Comparison of ENCODE assay signal across 26 cellular contexts in genomic region chr12:118428643-118429042, GRCh38. TPM values are rescaled to one million over a fixed set of nuclear protein-coding genes. Genes with fewer than 3 reads are reported as not detected.
A peak's percentile ranks its signal among the peaks of the same experiment; 100 is the strongest.
DNase-seq lines count a peak whose midpoint lies in the region; ATAC-seq, FAIRE-seq and TF ChIP-seq lines count a peak whose summit lies in the region.
"Had no signal": no experiment of that assay in that cellular context is flagged by ENCODE, and none has a peak within 500 bp of the region (broad histone marks: within the 10 kb centered on the region; RNA-seq: fewer than 3 reads in every experiment).

No MANE protein-coding gene starts in this region.

- H3K36me3 ChIP-seq in GM12878 (ENCODE audit: control insufficient read depth in 2 of 2, insufficient read depth in 2 of 2, low read length in 1 of 2), result no peaks in the 10 kb centered on the region
- H3K36me3 ChIP-seq in K562 (ENCODE audit: control insufficient read depth, insufficient read depth, low read length), result no peaks in the 10 kb centered on the region
- H3K36me3 ChIP-seq: BE2C, BLaER1 had no signal

- H3K4me1 Mint-ChIP-seq in activated T-helper 17 cell treated with anti-CD3 and anti-CD28 coated beads, Interleukin-2, amount 50 U/mL, for 72 hours, result no peaks in the 10 kb centered on the region
- H3K4me1 Mint-ChIP-seq: CD14-positive monocyte had no signal

- no TSS peak for BruUV-seq in GM12878 (replicated peaks; lab: Mats Ljungman, UMichigan)
- BruUV-seq in K562 (replicated peaks; lab: Mats Ljungman, UMichigan), result no TSS peak

- H3K4me3 ChIP-seq in GM12878, result no peak overlapping the region
- no peak overlapping the region for H3K4me3 ChIP-seq in K562
- H3K4me3 ChIP-seq in fibroblast of villous mesenchyme (ENCODE audit: low read depth, low read length), result no peak overlapping the region
- H3K4me3 ChIP-seq: BLaER1 had no signal

- no peaks in the 10 kb centered on the region for H4K20me1 ChIP-seq in GM12878 (ENCODE audit: control insufficient read depth, insufficient read depth)
- no peaks in the 10 kb centered on the region for H4K20me1 ChIP-seq in K562 (replicated peaks; ENCODE audit: control insufficient read depth, insufficient read depth, low read length)
- H4K20me1 ChIP-seq: BLaER1 had no signal

- H2AFZ ChIP-seq in GM12878 (ENCODE audit: control insufficient read depth, low read depth, low read length), result no peak overlapping the region
- no peak overlapping the region for H2AFZ ChIP-seq in K562 (ENCODE audit: low read depth, low read length)

- no peak overlapping the region for H3K4me3 Mint-ChIP-seq in activated T-helper 17 cell treated with anti-CD3 and anti-CD28 coated beads, Interleukin-2, amount 50 U/mL, for 72 hours
- H3K4me3 Mint-ChIP-seq: CD14-positive monocyte; CD4-positive, CD25-positive, alpha-beta regulatory T cell; CD8-positive, alpha-beta memory T cell had no signal

- no peak overlapping the region for H3K27ac ChIP-seq in GM12878 (ENCODE audit: control insufficient read depth, insufficient read depth)
- H3K27ac ChIP-seq in K562 (ENCODE audit: extremely low read depth, low read depth, low read length), result no peak overlapping the region
- H3K27ac ChIP-seq: BLaER1 had no signal

- H3K9me1 ChIP-seq in K562 (ENCODE audit: control insufficient read depth, insufficient read depth, low read length), result no peaks in the 10 kb centered on the region

- TF ChIP-seq RAD21 in GM12878 (IDR thresholded peaks at IDR 0.05; ENCODE audit: insufficient read depth, low read depth, low read length) (no peak), K562 (CRISPR knock-in tag; conservative IDR thresholded peaks at IDR 0.05 in 1 of 2, IDR thresholded peaks at IDR 0.05 in 1 of 2) (no peak)

- H3K9me3 Mint-ChIP-seq in activated T-helper 17 cell treated with anti-CD3 and anti-CD28 coated beads, Interleukin-2, amount 50 U/mL, for 72 hours, result no peaks in the 10 kb centered on the region
- H3K9me3 Mint-ChIP-seq: CD4-positive, alpha-beta memory T cell; CD4-positive, CD25-positive, alpha-beta regulatory T cell; CD8-positive, alpha-beta memory T cell had no signal

- TF ChIP-seq POLR2A in GM12878 (IDR thresholded peaks at IDR 0.05; ENCODE audit: low read depth, low read length), result no peak
- TF ChIP-seq POLR2A in K562 (conservative IDR thresholded peaks at IDR 0.05), result no peak

- no peak overlapping the region for H3K4me2 ChIP-seq in GM12878 (ENCODE audit: control insufficient read depth, insufficient read depth)
- H3K4me2 ChIP-seq in K562 (ENCODE audit: insufficient read depth, low read length), result no peak overlapping the region
- H3K4me2 ChIP-seq: BLaER1 had no signal

- in situ Hi-C loops in GM12878 (cut with MboI) (no loop called here), K562 (cut with MboI) (no loop called here)

- intact Hi-C loops in GM12878 (cut with micrococcal nuclease; ENCODE audit: unreplicated experiment), result no loop called here
- intact Hi-C loops in K562 (cut with micrococcal nuclease), result no loop called here

- H3K9me3 ChIP-seq in GM12878 (replicated peaks; ENCODE audit: control insufficient read depth, insufficient read depth, low read length) (no peaks in the 10 kb centered on the region; the same call in 2 of the 3 replicates), K562 (replicated peaks; ENCODE audit: control insufficient read depth, insufficient read depth, low read depth, low read length) (no peaks in the 10 kb centered on the region)
- H3K9me3 ChIP-seq: BE2C, BLaER1 had no signal

- H3K27me3 Mint-ChIP-seq in activated T-helper 17 cell treated with anti-CD3 and anti-CD28 coated beads, Interleukin-2, amount 50 U/mL, for 72 hours, result no peaks in the 10 kb centered on the region
- H3K27me3 Mint-ChIP-seq: CD4-positive, alpha-beta memory T cell; CD4-positive, CD25-positive, alpha-beta regulatory T cell; CD8-positive, alpha-beta memory T cell had no signal

- H3K79me2 ChIP-seq in GM12878 (ENCODE audit: control insufficient read depth, insufficient read depth, low read length) (no peaks in the 10 kb centered on the region), K562 (ENCODE audit: control insufficient read depth, insufficient read depth, low read length) (no peaks in the 10 kb centered on the region)

- RAD21 ChIA-PET in GM12878 (lab: Charles Lee; ENCODE audit: unreplicated experiment), result no interaction called here

- H3K27me3 ChIP-seq in GM12878 (replicated peaks in 1 of 2; ENCODE audit: control insufficient read depth in 2 of 2, insufficient read depth in 2 of 2, low read length in 1 of 2) (no peaks in the 10 kb centered on the region), K562 (ENCODE audit: control insufficient read depth in 2 of 2, insufficient read depth in 2 of 2, low read length in 2 of 2) (no peaks in the 10 kb centered on the region)
- H3K27me3 ChIP-seq: BLaER1 had no signal

- DNase-seq in GM12878 (ENCODE audit: low read depth, low spot score) (no peak), K562 (ENCODE audit: extremely low read depth in 1 of 4, low spot score in 3 of 4) (no peak), fibroblast of villous mesenchyme (ENCODE audit: low read depth) (peak; percentile 69), NCI-H2196 (lab: John Stamatoyannopoulos, UW; ENCODE audit: unreplicated experiment) (no peak)
- DNase-seq: 8988T; ACHN; BE2C; C1 segment of cervical spinal cord; CD4-positive, alpha-beta memory T cell; CD4-positive, CD25-positive, alpha-beta regulatory T cell; CD8-positive, alpha-beta memory T cell; COR-L47; DMS 273 treated with DMSO at 0.1 percent for 48 hours; DMS153; DMS53; DMS79; DND-41; EL; GDM1 had no signal

- CTCF ChIA-PET in GM12878 (lab: Yijun Ruan, JAX) (no interaction called here), K562 (lab: Yijun Ruan, JAX; ENCODE audit: low intra/inter-chr PET ratio) (no interaction called here)

- no peak for ATAC-seq in GM12878
- no peak for ATAC-seq in K562
- no peak for ATAC-seq in activated T-helper 17 cell treated with anti-CD3 and anti-CD28 coated beads, Interleukin-2, amount 50 U/mL, for 72 hours (replicated peaks)
- ATAC-seq in HG02798 (IDR thresholded peaks at IDR 0.05; ENCODE audit: poor library complexity, unreplicated experiment), result no peak

- no peaks in the 10 kb centered on the region for H3K4me1 ChIP-seq in GM12878 (ENCODE audit: control insufficient read depth, insufficient read depth, low read length)
- H3K4me1 ChIP-seq in K562 (replicated peaks in 1 of 2; ENCODE audit: control insufficient read depth in 2 of 2, insufficient read depth in 2 of 2, low read length in 2 of 2), result peaks cover 0 to 5% of the 10 kb centered on the region in 2 experiments; a peak in 2 of 5 replicates
- H3K4me1 ChIP-seq: BE2C had no signal

- POLR2A ChIA-PET in GM12878 (lab: Charles Lee), result no interaction called here
- POLR2A ChIA-PET in K562 (lab: Yijun Ruan, JAX), result no interaction called here

- SMC1A ChIA-PET in GM12878 (lab: Charles Lee; ENCODE audit: uncharacterized antibody, unreplicated experiment), result no interaction called here

- TF ChIP-seq EP300 in GM12878 (IDR thresholded peaks at IDR 0.05; ENCODE audit: borderline replicate concordance in 1 of 2, control insufficient read depth in 1 of 2, low read depth in 2 of 2, low read length in 2 of 2), result no peak
- TF ChIP-seq EP300 in K562 (IDR thresholded peaks at IDR 0.05; ENCODE audit: low read length), result no peak

- WGBS in GM12878 (ENCODE audit: insufficient coverage, insufficient replicate concordance, low lambda C conversion rate, missing lambda C conversion rate), result 20% methylated on average over 3 of the region's 3 CpGs
- 2% methylated on average over 3 of the region's 3 CpGs for WGBS in K562 (ENCODE audit: insufficient coverage, low coverage, missing lambda C conversion rate)

- no peak overlapping the region for H3K27ac Mint-ChIP-seq in activated T-helper 17 cell treated with anti-CD3 and anti-CD28 coated beads, Interleukin-2, amount 50 U/mL, for 72 hours
- H3K27ac Mint-ChIP-seq: CD4-positive, alpha-beta memory T cell; CD4-positive, CD25-positive, alpha-beta regulatory T cell; CD8-positive, alpha-beta memory T cell had no signal

- H3K9ac ChIP-seq in GM12878 (ENCODE audit: control insufficient read depth, insufficient read depth, low read length), result no peak overlapping the region
- no peak overlapping the region for H3K9ac ChIP-seq in K562 (ENCODE audit: insufficient read depth in 1 of 2, low read depth in 2 of 2, low read length in 2 of 2)
- H3K9ac ChIP-seq: BLaER1 had no signal

- no peaks in the 10 kb centered on the region for H3K36me3 Mint-ChIP-seq in activated T-helper 17 cell treated with anti-CD3 and anti-CD28 coated beads, Interleukin-2, amount 50 U/mL, for 72 hours (ENCODE audit: low read depth)
- H3K36me3 Mint-ChIP-seq: CD14-positive monocyte had no signal

- TF ChIP-seq CTCF in GM12878 (IDR thresholded peaks at IDR 0.05 in 2 of 3, conservative IDR thresholded peaks at IDR 0.05 in 1 of 3; ENCODE audit: control insufficient read depth in 2 of 3, extremely low read depth in 1 of 3, insufficient read depth in 1 of 3, low read depth in 3 of 3, low read length in 3 of 3) (no peak), K562 (IDR thresholded peaks at IDR 0.05 in 2 of 3, conservative IDR thresholded peaks at IDR 0.05 in 1 of 3; ENCODE audit: insufficient read depth in 2 of 3, low read depth in 1 of 3, low read length in 3 of 3) (no peak), fibroblast of villous mesenchyme (IDR thresholded peaks at IDR 0.05; ENCODE audit: insufficient read depth, low read depth, low read length) (no peak)

- FAIRE-seq in GM12878 (lab: Jason Lieb, UNC), result no peak
- FAIRE-seq in K562 (lab: Jason Lieb, UNC), result no peak
- FAIRE-seq: A204.1, GM12891, GM19239 had no signal

RNA-seq across cellular contexts. Expression of gene SUDS3, which starts 52.3 kb away (rescaled TPM):
- 56.9 and 67.2 TPM in 2 replicates for total RNA-seq in GM12878 (2013; cell fraction: nucleolus; rRNA removed)
- total RNA-seq in GM12878 (2014; rRNA removed) (25.9 and 26.4 TPM in 2 replicates), GM12878 (2014; rRNA removed; fragmentation: Illumina TruSeq; extraction: Trizol) (21.3 and 22.0 TPM in 2 replicates), GM12878 (2021) (21.1 and 21.3 TPM in 2 replicates), K562 (2014; rRNA removed) (20.3 and 23.1 TPM in 2 replicates), K562 (2014; rRNA removed; fragmentation: Illumina TruSeq; extraction: Trizol) (29.1 and 29.3 TPM in 2 replicates), K562 (2015; rRNA removed; fragmentation: Illumina TruSeq; extraction: Trizol) (28.5 and 29.3 TPM in 2 replicates), K562 (2021) (20.9 and 23.3 TPM in 2 replicates), fibroblast of villous mesenchyme (34.1 and 53.5 TPM in 2 replicates)
- 14.3 TPM for polyA plus RNA-seq in GM12878 (2011; ENCODE audit: low read depth)
- polyA plus RNA-seq in GM12878 (2011; rRNA removed) (42.8 and 52.1 TPM in 2 replicates), GM12878 (2014; fragmentation: Illumina TruSeq; extraction: Trizol) (22.5 and 25.0 TPM in 2 replicates), GM12878 (2014; fragmentation: Nextera tagmentation; extraction: Ambion mirVana) (1 to 10 TPM; 5.2 to 9.5 TPM), GM12878 (2014; rRNA removed) (20.0 and 22.9 TPM in 2 replicates), GM12878 (2016; fragmentation: Nextera tagmentation; extraction: Ambion mirVana) (10 to 100 TPM; 21.2 to 21.4 TPM), K562 (2011; rRNA removed) (25.7 and 30.5 TPM in 2 replicates), K562 (2014; fragmentation: Illumina TruSeq; extraction: Trizol) (19.6 and 24.0 TPM in 2 replicates), K562 (2014; fragmentation: Nextera tagmentation; extraction: Ambion mirVana) (10 to 100 TPM in 1 of 2 experiments, 1 to 10 TPM in 1; 6.6 to 11.8 TPM), K562 (2014; rRNA removed) (20.6 and 24.2 TPM in 2 replicates)
- polyA plus RNA-seq in GM12878 (2011; cell fraction: cytosol; rRNA removed), result 19.6 and 25.2 TPM in 2 replicates
- 40.3 and 42.7 TPM in 2 replicates for polyA plus RNA-seq in GM12878 (2011; cell fraction: nucleus; rRNA removed)
- 16.0 and 16.4 TPM in 2 replicates for polyA plus RNA-seq in GM12878 (2012)
- 30.0 and 30.9 TPM in 2 replicates for polyA minus RNA-seq in GM12878 (2011; rRNA and poly(A)+ RNA removed)
- polyA minus RNA-seq in GM12878 (2011; cell fraction: cytosol; rRNA and poly(A)+ RNA removed), result 10.4 and 16.2 TPM in 2 replicates
- 15.7 and 29.7 TPM in 2 replicates for polyA minus RNA-seq in GM12878 (2011; cell fraction: nucleus; rRNA and poly(A)+ RNA removed)
- total RNA-seq in K562 (2011; cell fraction: chromatin; rRNA removed; ENCODE audit: low replicate concordance), result 42.9 and 58.5 TPM in 2 replicates
- 29.9 and 31.8 TPM in 2 replicates for total RNA-seq in K562 (2011; cell fraction: nucleolus; rRNA removed)
- 77.4 and 101 TPM in 2 replicates for total RNA-seq in K562 (2011; cell fraction: nucleoplasm; rRNA removed)
- 9.6 and 19.5 TPM in 2 replicates for polyA plus RNA-seq in K562 (2011; cell fraction: cytosol; rRNA removed)
- polyA plus RNA-seq in K562 (2011; cell fraction: nucleus; rRNA removed), result 29.9 and 36.5 TPM in 2 replicates
- 14.6 and 23.5 TPM in 2 replicates for polyA plus RNA-seq in K562 (2012)
- polyA minus RNA-seq in K562 (2011; rRNA and poly(A)+ RNA removed), result 26.7 and 28.3 TPM in 2 replicates
- polyA minus RNA-seq in K562 (2011; cell fraction: cytosol; rRNA and poly(A)+ RNA removed), result 13.2 and 16.8 TPM in 2 replicates
- 12.0 and 17.3 TPM in 2 replicates for polyA minus RNA-seq in K562 (2011; cell fraction: nucleus; rRNA and poly(A)+ RNA removed)
- 10 to 100 TPM; 24.2 to 30.8 TPM for total RNA-seq in activated T-helper 17 cell treated with anti-CD3 and anti-CD28 coated beads, Interleukin-2, amount 50 U/mL, for 72 hours

RNA-seq across cellular contexts. Expression of gene TAOK3, which starts 55.9 kb away (rescaled TPM):
- total RNA-seq in GM12878 (2013; cell fraction: nucleolus; rRNA removed), result 292 and 310 TPM in 2 replicates
- total RNA-seq in GM12878 (2014; rRNA removed), result 43.7 and 56.1 TPM in 2 replicates
- total RNA-seq in GM12878 (2014; rRNA removed; fragmentation: Illumina TruSeq; extraction: Trizol), result 92.8 and 93.7 TPM in 2 replicates
- total RNA-seq in GM12878 (2021), result 50.7 and 52.0 TPM in 2 replicates
- 29.8 TPM for polyA plus RNA-seq in GM12878 (2011; ENCODE audit: low read depth)
- polyA plus RNA-seq in GM12878 (2011; rRNA removed), result 129 and 131 TPM in 2 replicates
- 71.4 and 104 TPM in 2 replicates for polyA plus RNA-seq in GM12878 (2011; cell fraction: cytosol; rRNA removed)
- 62.7 and 82.1 TPM in 2 replicates for polyA plus RNA-seq in GM12878 (2011; cell fraction: nucleus; rRNA removed)
- 35.8 and 44.5 TPM in 2 replicates for polyA plus RNA-seq in GM12878 (2012)
- polyA plus RNA-seq in GM12878 (2014; fragmentation: Illumina TruSeq; extraction: Trizol), result 98.9 and 117 TPM in 2 replicates
- 10 to 100 TPM; 41.3 to 42.5 TPM for polyA plus RNA-seq in GM12878 (2014; fragmentation: Nextera tagmentation; extraction: Ambion mirVana)
- polyA plus RNA-seq in GM12878 (2014; rRNA removed), result 37.7 and 47.3 TPM in 2 replicates
- 10 to 100 TPM; 63.6 to 69.5 TPM for polyA plus RNA-seq in GM12878 (2016; fragmentation: Nextera tagmentation; extraction: Ambion mirVana)
- 214 and 256 TPM in 2 replicates for polyA minus RNA-seq in GM12878 (2011; rRNA and poly(A)+ RNA removed)
- 46.5 and 53.7 TPM in 2 replicates for polyA minus RNA-seq in GM12878 (2011; cell fraction: cytosol; rRNA and poly(A)+ RNA removed)
- 57.2 and 77.2 TPM in 2 replicates for polyA minus RNA-seq in GM12878 (2011; cell fraction: nucleus; rRNA and poly(A)+ RNA removed)
- total RNA-seq in K562 (2011; cell fraction: chromatin; rRNA removed; ENCODE audit: low replicate concordance), result 71.5 and 240 TPM in 2 replicates
- 37.2 and 54.2 TPM in 2 replicates for total RNA-seq in K562 (2011; cell fraction: nucleolus; rRNA removed)
- 77.6 and 79.9 TPM in 2 replicates for total RNA-seq in K562 (2011; cell fraction: nucleoplasm; rRNA removed)
- total RNA-seq in K562 (2014; rRNA removed), result 40.8 and 47.1 TPM in 2 replicates
- 52.7 and 62.8 TPM in 2 replicates for total RNA-seq in K562 (2014; rRNA removed; fragmentation: Illumina TruSeq; extraction: Trizol)
- 58.4 and 66.5 TPM in 2 replicates for total RNA-seq in K562 (2015; rRNA removed; fragmentation: Illumina TruSeq; extraction: Trizol)
- total RNA-seq in K562 (2021), result 40.7 and 45.7 TPM in 2 replicates
- polyA plus RNA-seq in K562 (2011; rRNA removed), result 57.3 and 60.2 TPM in 2 replicates
- polyA plus RNA-seq in K562 (2011; cell fraction: cytosol; rRNA removed), result 28.8 and 41.0 TPM in 2 replicates
- 32.1 and 33.0 TPM in 2 replicates for polyA plus RNA-seq in K562 (2011; cell fraction: nucleus; rRNA removed)
- polyA plus RNA-seq in K562 (2012), result 30.3 and 35.6 TPM in 2 replicates
- polyA plus RNA-seq in K562 (2014; fragmentation: Illumina TruSeq; extraction: Trizol), result 70.8 and 83.5 TPM in 2 replicates
- 10 to 100 TPM; 24.3 to 28.0 TPM for polyA plus RNA-seq in K562 (2014; fragmentation: Nextera tagmentation; extraction: Ambion mirVana)
- polyA plus RNA-seq in K562 (2014; rRNA removed), result 35.7 and 42.5 TPM in 2 replicates
- 114 TPM in 2 replicates for polyA minus RNA-seq in K562 (2011; rRNA and poly(A)+ RNA removed)
- polyA minus RNA-seq in K562 (2011; cell fraction: cytosol; rRNA and poly(A)+ RNA removed), result 32.5 and 38.7 TPM in 2 replicates
- 30.8 and 64.6 TPM in 2 replicates for polyA minus RNA-seq in K562 (2011; cell fraction: nucleus; rRNA and poly(A)+ RNA removed)
- 31.2 and 34.5 TPM in 2 replicates for total RNA-seq in fibroblast of villous mesenchyme
- total RNA-seq in activated T-helper 17 cell treated with anti-CD3 and anti-CD28 coated beads, Interleukin-2, amount 50 U/mL, for 72 hours, result 10 to 100 TPM; 56.2 to 62.3 TPM

Comparison
In these comparisons a context has a peak if more than half of its experiments do, and no peak if none do; other contexts are left out.
1. Of the 99 proteins assayed by ChIP-seq in both K562 and GM12878: peak only in K562: none; only in GM12878: none; in both: ZBTB40; in neither: 98.